ENCODE assay signal across 13 cellular contexts in genomic region chrX:46444011-46444410, GRCh38.
DNase-seq lines count a peak whose midpoint lies in the region; ATAC-seq, FAIRE-seq and TF ChIP-seq lines count a peak whose summit lies in the region.
"Had no signal": no experiment of that assay in that cellular context is flagged by ENCODE, and none has a peak within 500 bp of the region (broad histone marks: within the 10 kb centered on the region; RNA-seq: fewer than 3 reads in every experiment).

No MANE protein-coding gene starts in this region.

- H3K4me3 Mint-ChIP-seq in activated naive CD8-positive, alpha-beta T cell treated with anti-CD3 and anti-CD28 coated beads, Interleukin-2, amount 50 U/mL, for 24 hours, result no peak overlapping the region
- H3K4me3 Mint-ChIP-seq: neural crest cell had no signal

- no peak for TF ChIP-seq POLR2A in vagina (IDR thresholded peaks at IDR 0.05)

- H3K36me3 Mint-ChIP-seq in activated naive CD8-positive, alpha-beta T cell treated with anti-CD3 and anti-CD28 coated beads, Interleukin-2, amount 50 U/mL, for 24 hours (ENCODE audit: low read depth), result peaks cover 2% of the 10 kb centered on the region

- H3K36me3 ChIP-seq in kidney epithelial cell (ENCODE audit: control insufficient read depth, insufficient read depth, low read length) (peaks cover under 1% of the 10 kb centered on the region), vagina (no peaks in the 10 kb centered on the region), kidney (ENCODE audit: control insufficient read depth in 1 of 2, insufficient read depth in 2 of 2, low read length in 2 of 2) (no peaks in the 10 kb centered on the region)
- H3K36me3 ChIP-seq: Peyer's patch had no signal

- peak; percentile 35 for ATAC-seq in activated naive CD8-positive, alpha-beta T cell treated with anti-CD3 and anti-CD28 coated beads, Interleukin-2, amount 50 U/mL, for 24 hours

- FAIRE-seq in HTR-8/SVneo (lab: Jason Lieb, UNC) (no peak), D721Med (lab: Jason Lieb, UNC) (no peak), kidney (lab: Jason Lieb, UNC) (no peak)

- H3K4me3 ChIP-seq in kidney epithelial cell (ENCODE audit: low read depth, low read length) (no peak overlapping the region), vagina (no peak overlapping the region), kidney (ENCODE audit: low read length in 2 of 2) (no peak overlapping the region)
- H3K4me3 ChIP-seq: Peyer's patch had no signal

- no peaks in the 10 kb centered on the region for H3K27me3 ChIP-seq in kidney epithelial cell (ENCODE audit: control insufficient read depth, insufficient read depth, low read length)
- no peaks in the 10 kb centered on the region for H3K27me3 ChIP-seq in vagina
- H3K27me3 ChIP-seq: Peyer's patch had no signal

- peak; percentile 82 for DNase-seq in Caki2 (ENCODE audit: low read depth)
- DNase-seq in HTR-8/SVneo (ENCODE audit: insufficient read length, low spot score), result peak; percentile 37
- peak; percentile 5 for DNase-seq in activated naive CD8-positive, alpha-beta T cell treated with anti-CD3 and anti-CD28 coated beads, Interleukin-2, amount 50 U/mL, for 24 hours
- peak; percentile 87 for DNase-seq in kidney epithelial cell (ENCODE audit: low read depth)
- DNase-seq in vagina (ENCODE audit: extremely low spot score in 2 of 2), result no peak
- no peak for DNase-seq in superior temporal gyrus (ENCODE audit: extremely low spot score)
- DNase-seq in D721Med (ENCODE audit: insufficient read length, low spot score), result no peak
- no peak for DNase-seq in kidney
- DNase-seq: foreskin melanocyte, H7, KG1, Peyer's patch had no signal

- H3K9ac ChIP-seq in kidney (ENCODE audit: low read length in 2 of 2), result no peak overlapping the region

- intact Hi-C loops in vagina (cut with DNase I) (no loop called here), kidney (cut with DNase I) (no loop called here)

- H3K9me3 ChIP-seq in vagina, result no peaks in the 10 kb centered on the region
- H3K9me3 ChIP-seq in kidney (ENCODE audit: control insufficient read depth in 1 of 2, low read length in 2 of 2), result no peaks in the 10 kb centered on the region
- H3K9me3 ChIP-seq: Peyer's patch had no signal

- peaks cover 23% of the 10 kb centered on the region for H3K4me1 Mint-ChIP-seq in activated naive CD8-positive, alpha-beta T cell treated with anti-CD3 and anti-CD28 coated beads, Interleukin-2, amount 50 U/mL, for 24 hours

- H3K27ac ChIP-seq in vagina (no peak overlapping the region), kidney (ENCODE audit: low read depth in 2 of 2, low read length in 2 of 2) (no peak overlapping the region)
- H3K27ac ChIP-seq: Peyer's patch had no signal

- H3K27me3 Mint-ChIP-seq in activated naive CD8-positive, alpha-beta T cell treated with anti-CD3 and anti-CD28 coated beads, Interleukin-2, amount 50 U/mL, for 24 hours, result no peaks in the 10 kb centered on the region

- TF ChIP-seq CTCF in kidney epithelial cell (IDR thresholded peaks at IDR 0.05; ENCODE audit: insufficient read depth, low read length, poor library complexity, severe bottlenecking), result no peak
- no peak for TF ChIP-seq CTCF in vagina (IDR thresholded peaks at IDR 0.05)
- TF ChIP-seq CTCF in D721Med (IDR thresholded peaks at IDR 0.05; ENCODE audit: insufficient read depth, missing control alignments), result no peak
- no peak for TF ChIP-seq CTCF in kidney (IDR thresholded peaks at IDR 0.05; ENCODE audit: borderline replicate concordance, extremely low read depth, insufficient read depth)

- H3K27ac Mint-ChIP-seq in activated naive CD8-positive, alpha-beta T cell treated with anti-CD3 and anti-CD28 coated beads, Interleukin-2, amount 50 U/mL, for 24 hours, result peak overlapping the region; percentile 22

- in situ Hi-C loops in Caki2 (cut with HindIII; ENCODE audit: low pct_unique_long_range_greater_than_20kb, low sequenced_read_pairs), result no loop called here

- no peaks in the 10 kb centered on the region for H3K9me3 Mint-ChIP-seq in activated naive CD8-positive, alpha-beta T cell treated with anti-CD3 and anti-CD28 coated beads, Interleukin-2, amount 50 U/mL, for 24 hours

- H3K4me1 ChIP-seq in vagina (peaks cover 7% of the 10 kb centered on the region), kidney (ENCODE audit: control insufficient read depth in 1 of 2, insufficient read depth in 1 of 2, low read depth in 1 of 2, low read length in 2 of 2) (peaks cover 0 to 3% of the 10 kb centered on the region in 2 donors)
- H3K4me1 ChIP-seq: Peyer's patch had no signal

Comparison
In these comparisons a context has a peak if more than half of its experiments do, and no peak if none do; other contexts are left out.
1. DNase-seq: peak in Caki2 (single experiment), HTR-8/SVneo (single experiment), activated naive CD8-positive, alpha-beta T cell treated with anti-CD3 and anti-CD28 coated beads, Interleukin-2, amount 50 U/mL, for 24 hours (single experiment) and kidney epithelial cell (single experiment); none in vagina (0 of 2), superior temporal gyrus (single experiment), D721Med (single experiment) and kidney (single experiment).